16 cellular contexts compared by ENCODE assay signal in genomic region chr5:56479126-56479525, GRCh38.
DNase-seq lines count a peak whose midpoint lies in the region; ATAC-seq and TF ChIP-seq lines count a peak whose summit lies in the region.
"Had no signal": no experiment of that assay in that cellular context is flagged by ENCODE, and none has a peak within 500 bp of the region (broad histone marks: within the 10 kb centered on the region; RNA-seq: fewer than 3 reads in every experiment).

No MANE protein-coding gene starts in this region.

- intact Hi-C loops in esophagus muscularis mucosa (cut with DNase I): no loop called here

- TF ChIP-seq CTCF in OCI-LY3 (IDR thresholded peaks at IDR 0.05; ENCODE audit: low read depth, low read length): no peak
- TF ChIP-seq CTCF in esophagus muscularis mucosa (IDR thresholded peaks at IDR 0.05): no peak
- no peak for TF ChIP-seq CTCF in thoracic aorta (IDR thresholded peaks at IDR 0.05)

- peak overlapping the region; percentile 70; the same call in 1 of the 2 replicates for H3K27ac ChIP-seq in OCI-LY3 (ENCODE audit: low read length)
- H3K27ac ChIP-seq in esophagus muscularis mucosa (replicated peaks in 1 of 4): peak overlapping the region; percentile 85 to 92 (median 88)
- peak overlapping the region; percentile 86 to 95 for H3K27ac ChIP-seq in thoracic aorta

- peaks cover 4% of the 10 kb centered on the region for H3K27me3 Mint-ChIP-seq in activated naive CD4-positive, alpha-beta T cell treated with anti-CD3 and anti-CD28 coated beads, Interleukin-2, amount 10 ng/mL, durations not matched to agents 7 days and 5 days
- H3K27me3 Mint-ChIP-seq: stimulated activated naive B cell treated with anti-CD40 and anti-IgM and Interleukin-4, amounts not matched to agents 10 μg/mL and 1 μg/mL and 100 μg/mL, for 72 hours had no signal

- CTCF ChIA-PET in activated naive CD4-positive, alpha-beta T cell treated with anti-CD3 and anti-CD28 coated beads, Interleukin-2, amount 10 ng/mL, durations not matched to agents 7 days and 5 days (lab: Charles Lee): interaction anchor here (0.7 to 2.5 kb wide), 3 partner anchors 12 to 359 kb away, joined by 3 to 7 read pairs (median 4); no protein-coding TSS in a partner anchor

- peaks cover 1% of the 10 kb centered on the region for H3K36me3 Mint-ChIP-seq in activated naive CD4-positive, alpha-beta T cell treated with anti-CD3 and anti-CD28 coated beads, Interleukin-2, amount 10 ng/mL, durations not matched to agents 7 days and 5 days
- H3K36me3 Mint-ChIP-seq in activated naive CD4-positive, alpha-beta T cell treated with anti-CD3 and anti-CD28 coated beads, Interleukin-2, amount 50 U/mL, for 72 hours: no peaks in the 10 kb centered on the region
- H3K36me3 Mint-ChIP-seq: stimulated activated naive B cell treated with anti-CD40 and anti-IgM and Interleukin-4, amounts not matched to agents 10 μg/mL and 1 μg/mL and 100 μg/mL, for 72 hours had no signal

- no peaks in the 10 kb centered on the region for H4K20me1 ChIP-seq in OCI-LY3 (ENCODE audit: insufficient read depth, low read length)

- H2AFZ ChIP-seq in OCI-LY3 (ENCODE audit: low read depth, low read length): no peak overlapping the region

- peak overlapping the region; percentile 64 for H3K4me3 Mint-ChIP-seq in activated naive CD4-positive, alpha-beta T cell treated with anti-CD3 and anti-CD28 coated beads, Interleukin-2, amount 10 ng/mL, durations not matched to agents 7 days and 5 days

- H3K27me3 ChIP-seq in OCI-LY3 (ENCODE audit: low read depth, low read length) (no peaks in the 10 kb centered on the region), esophagus muscularis mucosa (no peaks in the 10 kb centered on the region), thoracic aorta (replicated peaks; ENCODE audit: insufficient read depth) (no peaks in the 10 kb centered on the region)

- H3K4me3 ChIP-seq in OCI-LY3 (ENCODE audit: low read length) (peak overlapping the region; percentile 87), esophagus muscularis mucosa (no peak overlapping the region), thoracic aorta (no peak overlapping the region)

- peaks cover 62% of the 10 kb centered on the region for H3K4me1 Mint-ChIP-seq in activated naive CD4-positive, alpha-beta T cell treated with anti-CD3 and anti-CD28 coated beads, Interleukin-2, amount 10 ng/mL, durations not matched to agents 7 days and 5 days

- no peak for ATAC-seq in activated naive CD4-positive, alpha-beta T cell treated with anti-CD3 and anti-CD28 coated beads, Interleukin-2, amount 50 U/mL, for 72 hours
- no peak for ATAC-seq in thoracic aorta (ENCODE audit: insufficient number of reproducible peaks, low FRiP score, low read depth)
- ATAC-seq: Panc1 had no signal

- H3K4me1 ChIP-seq in OCI-LY3 (ENCODE audit: low read length) (peaks cover 55% of the 10 kb centered on the region), esophagus muscularis mucosa (peaks cover 10 to 50% (median 35%) of the 10 kb centered on the region in 4 donors), thoracic aorta (ENCODE audit: control insufficient read depth in 1 of 2, low read depth in 2 of 2) (peaks cover 11 to 43% of the 10 kb centered on the region in 2 donors)

- DNase-seq in activated naive CD4-positive, alpha-beta T cell treated with anti-CD3 and anti-CD28 coated beads, Interleukin-2, amount 10 ng/mL, durations not matched to agents 7 days and 5 days: peak; percentile 37
- DNase-seq in activated naive CD4-positive, alpha-beta T cell treated with anti-CD3 and anti-CD28 coated beads, Interleukin-2, amount 50 U/mL, for 72 hours (ENCODE audit: low spot score in 2 of 2): no peak
- DNase-seq in esophagus muscularis mucosa (ENCODE audit: extremely low spot score) (no peak), thoracic aorta (ENCODE audit: low spot score) (no peak), SIG-M5 treated with dmso at 0.1 percent for 504 hours (lab: John Stamatoyannopoulos, UW; ENCODE audit: unreplicated experiment) (no peak), NCI-H1105 (lab: John Stamatoyannopoulos, UW) (no peak), ureter (ENCODE audit: low spot score) (no peak)
- DNase-seq: HCEC 1CT; islet precursor cell; KG1; NCI-H1436; NCI-H510A; stimulated activated CD4-positive, alpha-beta T cell treated with anti-CD3 and anti-CD28 coated beads, Interleukin-4, amount 100 ng/mL, for 1 hour; stimulated activated naive B cell treated with anti-CD40 and anti-IgM and Interleukin-4, amounts not matched to agents 10 μg/mL and 1 μg/mL and 100 μg/mL, for 72 hours had no signal

- H3K9me3 ChIP-seq in OCI-LY3 (ENCODE audit: insufficient read depth, low read length) (no peaks in the 10 kb centered on the region), esophagus muscularis mucosa (no peaks in the 10 kb centered on the region), thoracic aorta (no peaks in the 10 kb centered on the region)

- H3K4me2 ChIP-seq in OCI-LY3 (ENCODE audit: low read length): peak overlapping the region; percentile 83

- H3K27ac Mint-ChIP-seq in activated naive CD4-positive, alpha-beta T cell treated with anti-CD3 and anti-CD28 coated beads, Interleukin-2, amount 10 ng/mL, durations not matched to agents 7 days and 5 days: peak overlapping the region; percentile 94
- H3K27ac Mint-ChIP-seq in activated naive CD4-positive, alpha-beta T cell treated with anti-CD3 and anti-CD28 coated beads, Interleukin-2, amount 50 U/mL, for 72 hours: peak overlapping the region in 1 of 2 donors; percentile 65

- TF ChIP-seq POLR2A in esophagus muscularis mucosa (IDR thresholded peaks at IDR 0.05; ENCODE audit: low read depth): no peak

- WGBS in esophagus muscularis mucosa: 90% methylated on average over 3 of the region's 3 CpGs

- H3K36me3 ChIP-seq in OCI-LY3 (replicated peaks; ENCODE audit: low read depth, low read length): no peaks in the 10 kb centered on the region
- no peaks in the 10 kb centered on the region for H3K36me3 ChIP-seq in esophagus muscularis mucosa
- H3K36me3 ChIP-seq in thoracic aorta: no peaks in the 10 kb centered on the region

- H3K79me2 ChIP-seq in OCI-LY3 (ENCODE audit: low read length): no peaks in the 10 kb centered on the region

- peaks cover 3% of the 10 kb centered on the region for H3K9me3 Mint-ChIP-seq in activated naive CD4-positive, alpha-beta T cell treated with anti-CD3 and anti-CD28 coated beads, Interleukin-2, amount 10 ng/mL, durations not matched to agents 7 days and 5 days
- peaks cover 0 to 3% of the 10 kb centered on the region in 2 donors for H3K9me3 Mint-ChIP-seq in activated naive CD4-positive, alpha-beta T cell treated with anti-CD3 and anti-CD28 coated beads, Interleukin-2, amount 50 U/mL, for 72 hours
- H3K9me3 Mint-ChIP-seq: stimulated activated naive B cell treated with anti-CD40 and anti-IgM and Interleukin-4, amounts not matched to agents 10 μg/mL and 1 μg/mL and 100 μg/mL, for 72 hours had no signal

- peak overlapping the region; percentile 74; the same call in 1 of the 2 replicates for H3K9ac ChIP-seq in OCI-LY3 (ENCODE audit: low read length)

- TF ChIP-seq EP300 in esophagus muscularis mucosa (IDR thresholded peaks at IDR 0.05): no peak
